Comparison of ENCODE assay signal across 12 cellular contexts in the genomic region with DNA sequence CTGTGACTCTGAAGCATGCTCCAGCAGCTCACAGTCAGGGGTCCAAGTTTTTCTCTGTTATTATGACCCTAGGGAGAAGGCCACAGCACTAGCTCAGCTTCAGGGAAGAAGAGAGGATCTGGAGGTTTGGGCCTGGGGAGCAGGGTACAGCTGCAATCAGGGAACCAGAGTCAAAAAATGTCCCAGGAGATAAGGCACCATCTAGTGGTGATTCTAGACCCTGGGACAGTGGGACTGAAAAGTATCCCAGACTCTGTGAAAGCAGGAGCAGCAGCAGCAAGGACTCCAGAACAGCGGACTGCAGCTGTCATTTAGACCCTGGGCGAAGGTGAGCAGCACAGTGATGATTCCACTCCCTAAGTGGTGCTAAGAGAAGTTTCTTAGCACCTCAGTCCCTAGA.
DNase-seq lines count a peak whose midpoint lies in the region; ATAC-seq and TF ChIP-seq lines count a peak whose summit lies in the region.
"Had no signal": no experiment of that assay in that cellular context is flagged by ENCODE, and none has a peak within 500 bp of the region (broad histone marks: within the 10 kb centered on the region; RNA-seq: fewer than 3 reads in every experiment).

No MANE protein-coding gene starts in this region.

- ATAC-seq in HG02759 (IDR thresholded peaks at IDR 0.05; ENCODE audit: unreplicated experiment) = no peak
- ATAC-seq: T-cell had no signal

- no peak overlapping the region for H3K4me3 Mint-ChIP-seq in chondrocyte (ENCODE audit: unreplicated experiment)
- H3K4me3 Mint-ChIP-seq in progenitor cell of endocrine pancreas (ENCODE audit: low read depth) = no peak overlapping the region
- H3K4me3 Mint-ChIP-seq: T-cell had no signal

- H3K27me3 Mint-ChIP-seq in chondrocyte (ENCODE audit: low read depth) (no peaks in the 10 kb centered on the region), progenitor cell of endocrine pancreas (no peaks in the 10 kb centered on the region)
- H3K27me3 Mint-ChIP-seq: T-cell had no signal

- H3K36me3 Mint-ChIP-seq in chondrocyte (ENCODE audit: low read depth) = no peaks in the 10 kb centered on the region
- H3K36me3 Mint-ChIP-seq in progenitor cell of endocrine pancreas (ENCODE audit: insufficient read depth) = peaks cover 19% of the 10 kb centered on the region
- H3K36me3 Mint-ChIP-seq: T-cell had no signal

- DNase-seq in NCI-H1694 (lab: John Stamatoyannopoulos, UW) = peak; percentile 15
- DNase-seq in NCI-H1694 treated with DMSO at 0.1 percent for 48 hours (lab: John Stamatoyannopoulos, UW) = no peak
- no peak for DNase-seq in chondrocyte (ENCODE audit: low spot score)
- DNase-seq in progenitor cell of endocrine pancreas (ENCODE audit: low spot score, unreplicated experiment) = no peak
- DNase-seq in 8988T = no peak
- no peak for DNase-seq in occipital lobe (lab: John Stamatoyannopoulos, UW)
- DNase-seq: NCI-H2107; stimulated activated CD4-positive, alpha-beta T cell treated with anti-CD3 and anti-CD28 coated beads, Interleukin-12 subunit alpha, Interleukin-12 subunit beta, amount 100 ng/mL, for 4 hours; stimulated activated naive CD4-positive, alpha-beta T cell; T-cell had no signal

- H3K4me1 Mint-ChIP-seq in chondrocyte (ENCODE audit: low read depth) (no peaks in the 10 kb centered on the region), progenitor cell of endocrine pancreas (ENCODE audit: low read depth) (peaks cover 2% of the 10 kb centered on the region)
- H3K4me1 Mint-ChIP-seq: T-cell had no signal

- TF ChIP-seq CTCF in LNCAP (IDR thresholded peaks at IDR 0.05) (peak; percentile 43), chondrocyte (IDR thresholded peaks at IDR 0.05) (peak; percentile 57), progenitor cell of endocrine pancreas (IDR thresholded peaks at IDR 0.05; ENCODE audit: unreplicated experiment) (peak; percentile 57)

- H3K9me3 Mint-ChIP-seq in chondrocyte (ENCODE audit: low read depth) (peaks cover 13% of the 10 kb centered on the region), progenitor cell of endocrine pancreas (ENCODE audit: low read depth) (peaks cover 20% of the 10 kb centered on the region)

- H3K27ac Mint-ChIP-seq in chondrocyte (ENCODE audit: unreplicated experiment) (no peak overlapping the region), progenitor cell of endocrine pancreas (no peak overlapping the region)
- H3K27ac Mint-ChIP-seq: T-cell had no signal
